Comparison of ENCODE assay signal across 8 cellular contexts in genomic region chr10:69318087-69318996, GRCh38. TPM values are rescaled to one million over a fixed set of nuclear protein-coding genes. Genes with fewer than 3 reads are reported as not detected.
DNase-seq lines count a peak whose midpoint lies in the region; ATAC-seq, FAIRE-seq and TF ChIP-seq lines count a peak whose summit lies in the region.

No MANE protein-coding gene starts in this region.

- no peaks in the 10 kb centered on the region for H3K36me3 ChIP-seq in endothelial cell of umbilical vein (ENCODE audit: control insufficient read depth in 2 of 2, extremely low read depth in 1 of 2, insufficient read depth in 2 of 2, low read length in 2 of 2)

- DNase-seq in CMK (ENCODE audit: low read depth) (peak; percentile 64), NOMO-1 treated with DMSO at 0.1 percent for 48 hours (lab: John Stamatoyannopoulos, UW; ENCODE audit: unreplicated experiment) (peak; percentile 88), endothelial cell of umbilical vein (ENCODE audit: low read depth, low spot score) (peak; percentile 86), middle frontal gyrus (ENCODE audit: extremely low spot score, low spot score) (peak; percentile 75)
- DNase-seq in activated CD8-positive, alpha-beta memory T cell treated with anti-CD3 and anti-CD28 coated beads, Interleukin-2, amount 50 U/mL, for 24 hours (ENCODE audit: extremely low read depth) = peak; percentile 66
- DNase-seq in stimulated activated CD8-positive, alpha-beta memory T cell treated with anti-CD3 and anti-CD28 coated beads, Interleukin-2, amount 100 ng/mL, for 48 hours (ENCODE audit: low read depth in 2 of 2) = peak; percentile 85 to 91

- TF ChIP-seq CTCF in endothelial cell of umbilical vein (IDR thresholded peaks at IDR 0.05; ENCODE audit: extremely low read depth in 1 of 2, insufficient read depth in 1 of 2, low read depth in 1 of 2, low read length in 2 of 2) = no peak

- H3K4me3 ChIP-seq in endothelial cell of umbilical vein (replicated peaks in 1 of 3; ENCODE audit: insufficient read depth in 1 of 3, low read depth in 1 of 3, low read length in 3 of 3) = peak overlapping the region; percentile 47 to 92 (median 70)

- no peaks in the 10 kb centered on the region for H4K20me1 ChIP-seq in endothelial cell of umbilical vein (replicated peaks; ENCODE audit: control insufficient read depth, extremely low read depth, insufficient read depth, low read length)

- peak; percentile 87 for ATAC-seq in GM19397 (IDR thresholded peaks at IDR 0.05; ENCODE audit: unreplicated experiment)
- ATAC-seq in HG03558 (IDR thresholded peaks at IDR 0.05; ENCODE audit: extremely low read depth, unreplicated experiment) = peak; percentile 41

- no peaks in the 10 kb centered on the region for H3K9me3 ChIP-seq in endothelial cell of umbilical vein (replicated peaks; ENCODE audit: control insufficient read depth, insufficient read depth, low read length)

- BruUV-seq in endothelial cell of umbilical vein (replicated peaks; lab: Mats Ljungman, UMichigan) = no TSS peak

- H3K4me2 ChIP-seq in endothelial cell of umbilical vein (ENCODE audit: insufficient read depth, low read length) = peak overlapping the region; percentile 57

- peaks cover 48% of the 10 kb centered on the region for H3K4me1 ChIP-seq in endothelial cell of umbilical vein (ENCODE audit: control insufficient read depth, extremely low read depth, insufficient read depth, low read length)

- intact Hi-C loops in endothelial cell of umbilical vein (cut with micrococcal nuclease) = no loop called here

- peak overlapping the region; percentile 84 for H3K27ac ChIP-seq in endothelial cell of umbilical vein (ENCODE audit: insufficient read depth, low read depth, low read length)

- POLR2A ChIA-PET in endothelial cell of umbilical vein (lab: Charles Lee) = interaction anchor here (1.4 kb wide), 1 partner anchor 9 kb away, joined by 5 read pairs; no protein-coding TSS in a partner anchor

- no peaks in the 10 kb centered on the region for H3K9me1 ChIP-seq in endothelial cell of umbilical vein (replicated peaks; ENCODE audit: control insufficient read depth, extremely low read depth, insufficient read depth, low read length)

- dilution Hi-C loops in endothelial cell of umbilical vein (cut with MboI; ENCODE audit: extremely low pct_ligation_motif_present, low sequenced_read_pairs) = loop anchor here (10.0 kb wide), 1 partner anchor 46 kb away; no protein-coding TSS in a partner anchor

- CTCF ChIA-PET in endothelial cell of umbilical vein (lab: Charles Lee) = interaction anchor here (1.1 to 2.1 kb wide), 2 partner anchors 74 to 79 kb away, joined by 3 to 8 read pairs; no protein-coding TSS in a partner anchor

- H3K27me3 ChIP-seq in endothelial cell of umbilical vein (ENCODE audit: control insufficient read depth in 2 of 2, insufficient read depth in 2 of 2, low read length in 2 of 2) = no peaks in the 10 kb centered on the region

- H3K9ac ChIP-seq in endothelial cell of umbilical vein (replicated peaks; ENCODE audit: extremely low read depth, insufficient read depth, low read length) = peak overlapping the region; percentile 77

- TF ChIP-seq POLR2A in endothelial cell of umbilical vein (IDR thresholded peaks at IDR 0.05; ENCODE audit: low read depth, low read length) = peak; percentile 68

- H3K79me2 ChIP-seq in endothelial cell of umbilical vein (ENCODE audit: control insufficient read depth, insufficient read depth, low read length) = peaks cover 43% of the 10 kb centered on the region

- peak overlapping the region; percentile 83 for H2AFZ ChIP-seq in endothelial cell of umbilical vein (ENCODE audit: low read depth, low read length)

- peak; percentile 68 for FAIRE-seq in endothelial cell of umbilical vein (lab: Jason Lieb, UNC)

TF ChIP-seq in endothelial cell of umbilical vein, 7 proteins besides CTCF, POLR2A, EP300 and RAD21:
- TF ChIP-seq POLR2AphosphoS5 (IDR thresholded peaks at IDR 0.05; ENCODE audit: insufficient read depth, low read depth, low read length) (peak; percentile 32), FOS (IDR thresholded peaks at IDR 0.05; ENCODE audit: borderline replicate concordance, insufficient read depth, low read length) (no peak)
TF ChIP-seq in endothelial cell of umbilical vein: peak in this region for 1.

RNA-seq across cellular contexts. Expression of gene HK1, which starts 40.0 kb away (rescaled TPM):
- total RNA-seq in endothelial cell of umbilical vein = 120 and 121 TPM in 2 replicates
- 35.9 and 50.8 TPM in 2 replicates for polyA plus RNA-seq in endothelial cell of umbilical vein
- polyA plus RNA-seq in endothelial cell of umbilical vein (2011; cell fraction: cytosol; rRNA removed) = 44.9 and 54.6 TPM in 2 replicates
- polyA plus RNA-seq in endothelial cell of umbilical vein (2011; cell fraction: nucleus; rRNA removed) = 54.9 and 58.1 TPM in 2 replicates
- 120 TPM in 2 replicates for polyA plus RNA-seq in endothelial cell of umbilical vein (2012)
- 97.6 and 101 TPM in 2 replicates for polyA minus RNA-seq in endothelial cell of umbilical vein
- polyA minus RNA-seq in endothelial cell of umbilical vein (2011; cell fraction: cytosol; rRNA and poly(A)+ RNA removed) = 3.4 TPM
- 25.6 and 26.7 TPM in 2 replicates for polyA minus RNA-seq in endothelial cell of umbilical vein (2011; cell fraction: nucleus; rRNA and poly(A)+ RNA removed)

Comparison
In these comparisons a context has a peak if more than half of its experiments do, and no peak if none do; other contexts are left out.
1. Peak in every context shown above with its lines: DNase-seq, ATAC-seq, H3K4me3 ChIP-seq and H3K27ac ChIP-seq.